In genomic region chr4:67430989-67431388, GRCh38 we compare ENCODE assay signal across 4 cellular contexts.
TF ChIP-seq lines count a peak whose summit lies in the region.

No MANE protein-coding gene starts in this region.

TF ChIP-seq in HepG2, 621 proteins besides CTCF, POLR2A, EP300 and RAD21:
- TF ChIP-seq MAFF (IDR thresholded peaks at IDR 0.05; ENCODE audit: low read depth, low read length) (peak; percentile 99), HNF1B (CRISPR knock-in tag; IDR thresholded peaks at IDR 0.05) (no peak), MAFK (conservative IDR thresholded peaks at IDR 0.05 in 1 of 2, IDR thresholded peaks at IDR 0.05 in 1 of 2; ENCODE audit: low read length in 2 of 2) (peak; percentile 98 to 100), ZNF543 (CRISPR knock-in tag; IDR thresholded peaks at IDR 0.05) (no peak), ZNF746 (CRISPR knock-in tag; IDR thresholded peaks at IDR 0.05) (no peak), ZNF557 (CRISPR knock-in tag; IDR thresholded peaks at IDR 0.05) (no peak)

TF ChIP-seq in IMR-90, 13 proteins besides CTCF, POLR2A, EP300 and RAD21:
- TF ChIP-seq RFX5 (IDR thresholded peaks at IDR 0.05; ENCODE audit: low read depth, low read length) (no peak), MAFK (IDR thresholded peaks at IDR 0.05; ENCODE audit: low read depth, low read length) (peak; percentile 99)

TF ChIP-seq in H1, 55 proteins besides CTCF, POLR2A, EP300 and RAD21:
- TF ChIP-seq MAFK (IDR thresholded peaks at IDR 0.05; ENCODE audit: low read depth, low read length): peak; percentile 93
- no peak for TF ChIP-seq RXRA (IDR thresholded peaks at IDR 0.05; ENCODE audit: insufficient read depth, low read depth, low read length)

TF ChIP-seq in GM23338, 12 proteins besides CTCF, POLR2A, EP300 and RAD21:
- no peak for TF ChIP-seq EZH2phosphoT487 (IDR thresholded peaks at IDR 0.05; ENCODE audit: unreplicated experiment)
- no peak for TF ChIP-seq ZNF114 (CRISPR knock-in tag; IDR thresholded peaks at IDR 0.05)
- no peak for TF ChIP-seq STAT1 (IDR thresholded peaks at IDR 0.05; ENCODE audit: unreplicated experiment)
- no peak for TF ChIP-seq ZNF462 (CRISPR knock-in tag; IDR thresholded peaks at IDR 0.05)
- no peak for TF ChIP-seq NANOG (IDR thresholded peaks at IDR 0.05; ENCODE audit: borderline replicate concordance)
- TF ChIP-seq POLR2AphosphoS5 (IDR thresholded peaks at IDR 0.05; ENCODE audit: low read depth): no peak
- no peak for TF ChIP-seq REST (IDR thresholded peaks at IDR 0.05; ENCODE audit: unreplicated experiment)
- no peak for TF ChIP-seq JUNB (IDR thresholded peaks at IDR 0.05; ENCODE audit: unreplicated experiment)
- TF ChIP-seq EZH2 (IDR thresholded peaks at IDR 0.05; ENCODE audit: low read depth, unreplicated experiment): no peak
- no peak for TF ChIP-seq ETS1 (IDR thresholded peaks at IDR 0.05)
- no peak for TF ChIP-seq ZNF331 (CRISPR knock-in tag; IDR thresholded peaks at IDR 0.05; ENCODE audit: low read depth)
- TF ChIP-seq CREB1 (CRISPR knock-in tag; IDR thresholded peaks at IDR 0.05; ENCODE audit: low read depth): no peak
